ENCODE assay signal across 8 cellular contexts in genomic region chr15:63945005-63945788, GRCh38.
DNase-seq lines count a peak whose midpoint lies in the region; ATAC-seq and TF ChIP-seq lines count a peak whose summit lies in the region.

No MANE protein-coding gene starts in this region.

- TF ChIP-seq POLR2A in lower leg skin (IDR thresholded peaks at IDR 0.05): no peak

- H3K4me3 ChIP-seq in lower leg skin (ENCODE audit: low read depth, poor library complexity, severe bottlenecking): no peak overlapping the region

- in situ Hi-C loops in GM13977 (cut with MboI; ENCODE audit: low pct_unique_long_range_greater_than_20kb, low sequenced_read_pairs, unreplicated experiment): no loop called here

- TF ChIP-seq CTCF in GM13977 (IDR thresholded peaks at IDR 0.05; ENCODE audit: extremely low read depth, insufficient read depth, missing control alignments) (peak; percentile 90), lower leg skin (IDR thresholded peaks at IDR 0.05) (peak in 2 of 3 donors; percentile 21 to 32)

- 36 to 47% methylated on average over 8 of the region's 8 CpGs for WGBS in lower leg skin, 2 donors

- no peak for ATAC-seq in GM21515 (IDR thresholded peaks at IDR 0.05; ENCODE audit: unreplicated experiment)

- DNase-seq in A172 (ENCODE audit: low spot score) (peak; percentile 41), GM13977 (ENCODE audit: low spot score) (peak; percentile 66), NCI-H2227 treated with DMSO at 0.1 percent for 48 hours (lab: John Stamatoyannopoulos, UW) (peak; percentile 3), dedifferentiated amniotic fluid mesenchymal stem cell (ENCODE audit: extremely low spot score) (peak; percentile 41), lower leg skin (ENCODE audit: low spot score in 2 of 2) (peak; percentile 51 to 95)
- peak; percentile 68 for DNase-seq in activated CD4-positive, alpha-beta T cell treated with anti-CD3 and anti-CD28 coated beads, Interleukin-2, amount 50 U/mL, for 1 hour
- peak; percentile 37 for DNase-seq in stimulated activated CD8-positive, alpha-beta memory T cell treated with anti-CD3 and anti-CD28 coated beads, Interleukin-12 subunit alpha, Interleukin-12 subunit beta, amount 100 ng/mL, for 24 hours (ENCODE audit: extremely low read depth)

- intact Hi-C loops in lower leg skin (cut with DNase I; ENCODE audit: low total_unique reads): loop anchor here (10.0 kb wide), 1 partner anchor 100 kb away; the partner anchor contains the start of gene DAPK2

Comparison
In these comparisons a context has a peak if more than half of its experiments do, and no peak if none do; other contexts are left out.
1. DNase-seq: peak in every context shown above with its lines; median percentile 73 in lower leg skin; 68 in activated CD4-positive, alpha-beta T cell treated with anti-CD3 and anti-CD28 coated beads, Interleukin-2, amount 50 U/mL, for 1 hour; 66 in GM13977; 41 in A172; 41 in dedifferentiated amniotic fluid mesenchymal stem cell; 37 in stimulated activated CD8-positive, alpha-beta memory T cell treated with anti-CD3 and anti-CD28 coated beads, Interleukin-12 subunit alpha, Interleukin-12 subunit beta, amount 100 ng/mL, for 24 hours; 3 in NCI-H2227 treated with DMSO at 0.1 percent for 48 hours.